In genomic region chr6:26474439-26474881, GRCh38 we compare ENCODE assay signal across 8 cellular contexts. TPM values are rescaled to one million over a fixed set of nuclear protein-coding genes. Genes with fewer than 3 reads are reported as not detected.
DNase-seq lines count a peak whose midpoint lies in the region; ATAC-seq and TF ChIP-seq lines count a peak whose summit lies in the region.

No MANE protein-coding gene starts in this region.

- peak overlapping the region; percentile 88 to 95 for H3K27ac ChIP-seq in right atrium auricular region

- peaks cover 22% of the 10 kb centered on the region for H3K9me3 Mint-ChIP-seq in WTC11
- H3K9me3 Mint-ChIP-seq in stimulated activated naive CD8-positive, alpha-beta T cell treated with anti-CD3 and anti-CD28 coated beads, Interleukin-15, amount 100 ng/mL, for 72 hours: peaks cover 18 to 20% of the 10 kb centered on the region in 2 donors

- POLR2A ChIA-PET in WTC11 (lab: Charles Lee): interaction anchor here (1.2 to 1.7 kb wide), 3 partner anchors 12 to 63 kb away, joined by 3 to 6 read pairs (median 4); partner anchors contain the start of gene HMGN4

- peaks cover under 1% of the 10 kb centered on the region for H3K36me3 ChIP-seq in right atrium auricular region

- peak overlapping the region; percentile 98 for H3K27ac Mint-ChIP-seq in WTC11
- peak overlapping the region; percentile 100 for H3K27ac Mint-ChIP-seq in stimulated activated naive CD8-positive, alpha-beta T cell treated with anti-CD3 and anti-CD28 coated beads, Interleukin-15, amount 100 ng/mL, for 72 hours

- peaks cover 33% of the 10 kb centered on the region for H3K4me1 Mint-ChIP-seq in WTC11
- H3K4me1 Mint-ChIP-seq in stimulated activated naive CD8-positive, alpha-beta T cell treated with anti-CD3 and anti-CD28 coated beads, Interleukin-15, amount 100 ng/mL, for 72 hours: peaks cover 37% of the 10 kb centered on the region

- TF ChIP-seq CTCF in WTC11 (IDR thresholded peaks at IDR 0.05): no peak
- TF ChIP-seq CTCF in right atrium auricular region (IDR thresholded peaks at IDR 0.05): no peak

- DNase-seq in DMS53 (lab: John Stamatoyannopoulos, UW) (peak; percentile 58), DMS53 treated with DMSO at 0.1 percent for 48 hours (lab: John Stamatoyannopoulos, UW; ENCODE audit: unreplicated experiment) (no peak), WTC11 (ENCODE audit: low spot score) (no peak), right atrium auricular region (ENCODE audit: low spot score) (no peak), NCI-H1436 treated with DMSO at 0.1 percent for 48 hours (lab: John Stamatoyannopoulos, UW) (no peak), DMS153 treated with DMSO at 0.1 percent for 48 hours (lab: John Stamatoyannopoulos, UW; ENCODE audit: unreplicated experiment) (no peak)
- DNase-seq in stimulated activated naive CD8-positive, alpha-beta T cell treated with anti-CD3 and anti-CD28 coated beads, Interleukin-15, amount 100 ng/mL, for 72 hours: no peak

- CTCF ChIA-PET in WTC11 (lab: Charles Lee): interaction anchor here (0.7 to 1.4 kb wide), 5 partner anchors 26 to 256 kb away, joined by 3 to 10 read pairs (median 4); partner anchors contain the start of gene BTN1A1

- H3K27me3 ChIP-seq in right atrium auricular region: no peaks in the 10 kb centered on the region

- H3K4me1 ChIP-seq in right atrium auricular region: peaks cover 0 to 11% of the 10 kb centered on the region in 2 donors

- peak overlapping the region; percentile 59 for H3K4me3 Mint-ChIP-seq in WTC11
- H3K4me3 Mint-ChIP-seq in stimulated activated naive CD8-positive, alpha-beta T cell treated with anti-CD3 and anti-CD28 coated beads, Interleukin-15, amount 100 ng/mL, for 72 hours: peak overlapping the region; percentile 98 to 100

- H3K9me3 ChIP-seq in right atrium auricular region: no peaks in the 10 kb centered on the region

- H3K4me3 ChIP-seq in right atrium auricular region: peak overlapping the region; percentile 50 to 52

- no peaks in the 10 kb centered on the region for H3K27me3 Mint-ChIP-seq in WTC11 (ENCODE audit: low read depth)
- H3K27me3 Mint-ChIP-seq in stimulated activated naive CD8-positive, alpha-beta T cell treated with anti-CD3 and anti-CD28 coated beads, Interleukin-15, amount 100 ng/mL, for 72 hours: no peaks in the 10 kb centered on the region

- ATAC-seq in WTC11 (no peak), GM21737 (IDR thresholded peaks at IDR 0.05; ENCODE audit: unreplicated experiment) (no peak)
- no peak for ATAC-seq in stimulated activated naive CD8-positive, alpha-beta T cell treated with anti-CD3 and anti-CD28 coated beads, Interleukin-15, amount 100 ng/mL, for 72 hours

- H3K36me3 Mint-ChIP-seq in WTC11: peaks cover 11% of the 10 kb centered on the region

TF ChIP-seq in WTC11, 78 proteins besides CTCF, POLR2A, EP300 and RAD21:
- TF ChIP-seq, protein P1, sequence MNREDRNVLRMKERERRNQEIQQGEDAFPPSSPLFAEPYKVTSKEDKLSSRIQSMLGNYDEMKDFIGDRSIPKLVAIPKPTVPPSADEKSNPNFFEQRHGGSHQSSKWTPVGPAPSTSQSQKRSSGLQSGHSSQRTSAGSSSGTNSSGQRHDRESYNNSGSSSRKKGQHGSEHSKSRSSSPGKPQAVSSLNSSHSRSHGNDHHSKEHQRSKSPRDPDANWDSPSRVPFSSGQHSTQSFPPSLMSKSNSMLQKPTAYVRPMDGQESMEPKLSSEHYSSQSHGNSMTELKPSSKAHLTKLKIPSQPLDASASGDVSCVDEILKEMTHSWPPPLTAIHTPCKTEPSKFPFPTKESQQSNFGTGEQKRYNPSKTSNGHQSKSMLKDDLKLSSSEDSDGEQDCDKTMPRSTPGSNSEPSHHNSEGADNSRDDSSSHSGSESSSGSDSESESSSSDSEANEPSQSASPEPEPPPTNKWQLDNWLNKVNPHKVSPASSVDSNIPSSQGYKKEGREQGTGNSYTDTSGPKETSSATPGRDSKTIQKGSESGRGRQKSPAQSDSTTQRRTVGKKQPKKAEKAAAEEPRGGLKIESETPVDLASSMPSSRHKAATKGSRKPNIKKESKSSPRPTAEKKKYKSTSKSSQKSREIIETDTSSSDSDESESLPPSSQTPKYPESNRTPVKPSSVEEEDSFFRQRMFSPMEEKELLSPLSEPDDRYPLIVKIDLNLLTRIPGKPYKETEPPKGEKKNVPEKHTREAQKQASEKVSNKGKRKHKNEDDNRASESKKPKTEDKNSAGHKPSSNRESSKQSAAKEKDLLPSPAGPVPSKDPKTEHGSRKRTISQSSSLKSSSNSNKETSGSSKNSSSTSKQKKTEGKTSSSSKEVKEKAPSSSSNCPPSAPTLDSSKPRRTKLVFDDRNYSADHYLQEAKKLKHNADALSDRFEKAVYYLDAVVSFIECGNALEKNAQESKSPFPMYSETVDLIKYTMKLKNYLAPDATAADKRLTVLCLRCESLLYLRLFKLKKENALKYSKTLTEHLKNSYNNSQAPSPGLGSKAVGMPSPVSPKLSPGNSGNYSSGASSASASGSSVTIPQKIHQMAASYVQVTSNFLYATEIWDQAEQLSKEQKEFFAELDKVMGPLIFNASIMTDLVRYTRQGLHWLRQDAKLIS (CRISPR knock-in tag; IDR thresholded peaks at IDR 0.05; ENCODE audit: borderline replicate concordance): no peak
- TF ChIP-seq CREM (CRISPR knock-in tag; IDR thresholded peaks at IDR 0.05): 0 out of 2 replicates have a peak, but pooled peaks have one; percentile 28
TF ChIP-seq in WTC11: peak in this region for 1.

RNA-seq across cellular contexts. Expression of gene BTN2A1, which starts 16.7 kb away (rescaled TPM):
- total RNA-seq in WTC11 (2021) (9.3 to 9.9 TPM (median 9.5 TPM) in 3 replicates), right atrium auricular region (10 to 100 TPM in 1 of 2 donors, 1 to 10 TPM in 1; 7.6 to 13.9 TPM)

RNA-seq across cellular contexts. Expression of gene BTN1A1, which starts 25.6 kb away (rescaled TPM):
- total RNA-seq in WTC11 (2021) (0.14 to 0.15 TPM in 2 of 3 replicates, not detected in the other), right atrium auricular region (not detected)

RNA-seq across cellular contexts. Expression of gene BTN3A3, which starts 34.2 kb away (rescaled TPM):
- total RNA-seq in WTC11 (2021): 4.3 to 4.5 TPM (median 4.5 TPM) in 3 replicates
- total RNA-seq in right atrium auricular region: 1 to 10 TPM; 5.6 to 8.7 TPM
